In genomic region chr11:128507936-128508335, GRCh38 we compare ENCODE assay signal across 9 cellular contexts.
A peak's percentile ranks its signal among the peaks of the same experiment; 100 is the strongest.
DNase-seq lines count a peak whose midpoint lies in the region; ATAC-seq and TF ChIP-seq lines count a peak whose summit lies in the region.
"Had no signal": no experiment of that assay in that cellular context is flagged by ENCODE, and none has a peak within 500 bp of the region (broad histone marks: within the 10 kb centered on the region; RNA-seq: fewer than 3 reads in every experiment).

No MANE protein-coding gene starts in this region.

- intact Hi-C loops in CD8-positive, alpha-beta T cell (cut with DNase I, micrococcal nuclease), result loop anchor here (1.0 to 10.0 kb wide), 10 partner anchors 8 to 473 kb away; no protein-coding TSS in a partner anchor
- intact Hi-C loops in esophagus muscularis mucosa (cut with DNase I) (no loop called here), ovary (cut with DNase I) (no loop called here)

- peak overlapping the region; percentile 48 for H3K27ac ChIP-seq in CD8-positive, alpha-beta T cell (ENCODE audit: low read depth, low read length)
- H3K27ac ChIP-seq in Peyer's patch (peak overlapping the region; percentile 69 to 98 (median 84)), esophagus muscularis mucosa (replicated peaks in 1 of 4) (peak overlapping the region; percentile 71 to 81 (median 76)), ovary (no peak overlapping the region)

- H3K4me3 ChIP-seq in CD8-positive, alpha-beta T cell (ENCODE audit: low read depth, low read length), result peak overlapping the region; percentile 94
- H3K4me3 ChIP-seq in Peyer's patch (peak overlapping the region in 2 of 4 donors; percentile 34 to 47), esophagus muscularis mucosa (peak overlapping the region; percentile 20 to 47 (median 32)), ovary (peak overlapping the region; percentile 11)

- 27% methylated on average over 6 of the region's 6 CpGs for WGBS in esophagus muscularis mucosa
- 53 to 61% (median 54%) methylated on average over 6 of the region's 6 CpGs for WGBS in ovary, 3 donors

- H3K36me3 Mint-ChIP-seq in CD8-positive, alpha-beta T cell, result peaks cover 90% of the 10 kb centered on the region

- peaks cover 100% of the 10 kb centered on the region for H3K4me1 ChIP-seq in CD8-positive, alpha-beta T cell (ENCODE audit: insufficient read depth, low read length)
- peaks cover 7 to 64% (median 32%) of the 10 kb centered on the region in 4 donors for H3K4me1 ChIP-seq in Peyer's patch
- H3K4me1 ChIP-seq in esophagus muscularis mucosa, result peaks cover 97 to 100% (median 98%) of the 10 kb centered on the region in 4 donors
- peaks cover 32% of the 10 kb centered on the region for H3K4me1 ChIP-seq in ovary (ENCODE audit: insufficient read depth)

- no peak for TF ChIP-seq EP300 in esophagus muscularis mucosa (IDR thresholded peaks at IDR 0.05)
- TF ChIP-seq EP300 in ovary (IDR thresholded peaks at IDR 0.05), result no peak

- no peaks in the 10 kb centered on the region for H3K27me3 ChIP-seq in CD8-positive, alpha-beta T cell (ENCODE audit: insufficient read depth, low read length)
- H3K27me3 ChIP-seq in Peyer's patch (no peaks in the 10 kb centered on the region), esophagus muscularis mucosa (no peaks in the 10 kb centered on the region), ovary (no peaks in the 10 kb centered on the region)

- H3K4me3 Mint-ChIP-seq in CD8-positive, alpha-beta T cell, result peak overlapping the region; percentile 84

- POLR2A ChIA-PET in CD8-positive, alpha-beta T cell (lab: Charles Lee), result interaction anchor here (1.0 to 16.4 kb wide), 8 partner anchors 4 to 205 kb away, joined by 4 to 270 read pairs (median 18); no protein-coding TSS in a partner anchor

- peaks cover 22% of the 10 kb centered on the region for H3K36me3 ChIP-seq in CD8-positive, alpha-beta T cell (ENCODE audit: insufficient read depth, low read length)
- peaks cover 0 to 4% (median 0%) of the 10 kb centered on the region in 3 donors for H3K36me3 ChIP-seq in Peyer's patch
- H3K36me3 ChIP-seq in esophagus muscularis mucosa, result peaks cover 0 to 16% (median 3%) of the 10 kb centered on the region in 4 donors
- no peaks in the 10 kb centered on the region for H3K36me3 ChIP-seq in ovary

- TF ChIP-seq POLR2A in Peyer's patch (IDR thresholded peaks at IDR 0.05), result no peak
- TF ChIP-seq POLR2A in esophagus muscularis mucosa (IDR thresholded peaks at IDR 0.05; ENCODE audit: low read depth), result no peak
- no peak for TF ChIP-seq POLR2A in ovary (IDR thresholded peaks at IDR 0.05)

- H3K9me3 Mint-ChIP-seq in CD8-positive, alpha-beta T cell, result no peaks in the 10 kb centered on the region

- peaks cover 97% of the 10 kb centered on the region for H3K4me1 Mint-ChIP-seq in CD8-positive, alpha-beta T cell (ENCODE audit: low read depth)

- no peak for TF ChIP-seq CTCF in CD8-positive, alpha-beta T cell (IDR thresholded peaks at IDR 0.05)
- TF ChIP-seq CTCF in Peyer's patch (IDR thresholded peaks at IDR 0.05) (no peak), esophagus muscularis mucosa (IDR thresholded peaks at IDR 0.05) (no peak), ovary (IDR thresholded peaks at IDR 0.05) (no peak)

- CTCF ChIA-PET in CD8-positive, alpha-beta T cell (lab: Charles Lee), result interaction anchor here (0.7 to 16.8 kb wide), 9 partner anchors 8 to 350 kb away, joined by 3 to 173 read pairs (median 4); no protein-coding TSS in a partner anchor

- no peaks in the 10 kb centered on the region for H3K9me3 ChIP-seq in CD8-positive, alpha-beta T cell (ENCODE audit: low read length)
- H3K9me3 ChIP-seq in Peyer's patch, result no peaks in the 10 kb centered on the region
- no peaks in the 10 kb centered on the region for H3K9me3 ChIP-seq in esophagus muscularis mucosa
- H3K9me3 ChIP-seq in ovary, result no peaks in the 10 kb centered on the region

- no peak for DNase-seq in CD8-positive, alpha-beta T cell
- DNase-seq in Peyer's patch, result no peak
- no peak for DNase-seq in esophagus muscularis mucosa (ENCODE audit: extremely low spot score)
- no peak for DNase-seq in ovary
- DNase-seq in activated gamma-delta T cell treated with Interleukin-2 at 50 U/mL for 16 hours, result no peak
- DNase-seq in mucosa of gallbladder (ENCODE audit: low spot score), result no peak
- no peak for DNase-seq in NCI-H187 (lab: John Stamatoyannopoulos, UW)
- DNase-seq: NCI-H2227 treated with DMSO at 0.1 percent for 48 hours had no signal

- ATAC-seq in CD8-positive, alpha-beta T cell, result no peak
- ATAC-seq in HG03378 (IDR thresholded peaks at IDR 0.05; ENCODE audit: unreplicated experiment), result no peak

- H3K27me3 Mint-ChIP-seq in CD8-positive, alpha-beta T cell (ENCODE audit: low read depth), result no peaks in the 10 kb centered on the region

- peak overlapping the region; percentile 98 for H3K27ac Mint-ChIP-seq in CD8-positive, alpha-beta T cell

Comparison
In these comparisons a context has a peak if more than half of its experiments do, and no peak if none do; other contexts are left out.
1. H3K27ac ChIP-seq: peak in CD8-positive, alpha-beta T cell (single experiment), Peyer's patch (4 of 4) and esophagus muscularis mucosa (4 of 4); none in ovary (0 of 2).
2. intact Hi-C loops: an anchor here in CD8-positive, alpha-beta T cell (1.0 to 10.0 kb wide); none called in esophagus muscularis mucosa and ovary.